In genomic region chr18:9404565-9405060, GRCh38 we compare ENCODE assay signal across 1 cellular context.
TF ChIP-seq lines count a peak whose summit lies in the region.

No MANE protein-coding gene starts in this region.

TF ChIP-seq in GM23338, 12 proteins besides CTCF, POLR2A, EP300 and RAD21 (continued from another document):
- TF ChIP-seq ZNF462 (CRISPR knock-in tag; IDR thresholded peaks at IDR 0.05) (no peak), ETS1 (IDR thresholded peaks at IDR 0.05) (no peak), ZNF331 (CRISPR knock-in tag; IDR thresholded peaks at IDR 0.05; ENCODE audit: low read depth) (no peak), NANOG (IDR thresholded peaks at IDR 0.05; ENCODE audit: borderline replicate concordance) (no peak), ZNF114 (CRISPR knock-in tag; IDR thresholded peaks at IDR 0.05) (no peak), EZH2 (IDR thresholded peaks at IDR 0.05; ENCODE audit: low read depth, unreplicated experiment) (no peak), JUNB (IDR thresholded peaks at IDR 0.05; ENCODE audit: unreplicated experiment) (no peak), EZH2phosphoT487 (IDR thresholded peaks at IDR 0.05; ENCODE audit: unreplicated experiment) (no peak), POLR2AphosphoS5 (IDR thresholded peaks at IDR 0.05; ENCODE audit: low read depth) (no peak), STAT1 (IDR thresholded peaks at IDR 0.05; ENCODE audit: unreplicated experiment) (no peak)
TF ChIP-seq in GM23338: peak in this region for 0.
